In the genomic region with DNA sequence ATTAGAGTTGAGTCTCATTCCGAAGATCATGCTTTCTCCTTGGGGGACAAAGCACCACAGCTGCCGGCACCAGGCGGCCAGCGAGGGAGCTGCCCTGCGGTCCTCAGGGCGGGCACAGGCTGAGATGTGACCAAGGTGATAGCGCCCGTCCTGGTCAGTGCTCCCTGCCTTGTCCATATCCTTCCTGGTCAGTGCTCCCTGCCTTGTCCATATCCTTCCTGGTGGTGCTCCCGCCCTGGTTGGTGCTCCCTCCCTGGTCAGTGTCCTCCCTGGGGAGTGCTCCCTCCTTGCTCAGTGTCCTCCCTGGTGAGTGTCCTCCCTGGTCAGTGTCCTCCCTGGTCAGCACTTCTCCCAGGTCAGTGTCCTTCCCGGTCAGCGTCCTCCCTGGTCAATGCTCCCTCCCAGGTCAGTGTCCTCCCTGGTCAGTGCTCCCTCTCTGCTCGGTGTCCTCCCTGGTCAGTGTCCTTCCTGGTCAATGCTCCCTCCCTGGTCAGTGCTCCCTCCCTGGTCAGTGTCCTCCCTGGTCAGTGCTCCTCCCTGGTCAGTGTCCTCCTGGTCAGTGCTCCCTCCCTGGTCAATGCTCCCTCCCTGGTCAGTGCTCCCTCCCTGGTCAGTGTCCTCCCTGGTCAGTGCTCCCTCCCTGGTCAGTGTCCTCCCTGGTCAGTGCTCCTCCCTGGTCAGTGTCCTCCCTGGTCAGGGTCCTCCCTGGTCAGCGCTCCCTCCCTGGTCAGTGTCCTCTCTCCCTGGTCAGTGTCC, we compare ENCODE assay signal across 23 cellular contexts.
DNase-seq lines count a peak whose midpoint lies in the region; ATAC-seq, FAIRE-seq and TF ChIP-seq lines count a peak whose summit lies in the region.
"Had no signal": no experiment of that assay in that cellular context is flagged by ENCODE, and none has a peak within 500 bp of the region (broad histone marks: within the 10 kb centered on the region; RNA-seq: fewer than 3 reads in every experiment).

No MANE protein-coding gene starts in this region.

- ATAC-seq in GM12878 = no peak
- no peak for ATAC-seq in upper lobe of right lung
- ATAC-seq: T-cell had no signal

- H3K9ac ChIP-seq in GM12878 (ENCODE audit: control insufficient read depth, insufficient read depth, low read length) (no peak overlapping the region), mesenchymal stem cell (ENCODE audit: low read length) (no peak overlapping the region), colonic mucosa (ENCODE audit: low read depth in 2 of 2, low read length in 2 of 2) (no peak overlapping the region)

- no peak overlapping the region for H2BK15ac ChIP-seq in mesenchymal stem cell (ENCODE audit: low read depth, poor library complexity, severe bottlenecking)

- FAIRE-seq in GM12891 (lab: Jason Lieb, UNC) (peak; percentile 73), GM12878 (lab: Jason Lieb, UNC) (no peak)
- FAIRE-seq: A204.1, GM18507, H1 had no signal

- H3K4me2 ChIP-seq in GM12878 (ENCODE audit: control insufficient read depth, insufficient read depth) (no peak overlapping the region), mesenchymal stem cell (ENCODE audit: low read length, poor library complexity, severe bottlenecking) (no peak overlapping the region)

- intact Hi-C loops in GM12878 (cut with micrococcal nuclease; ENCODE audit: unreplicated experiment) (no loop called here), upper lobe of right lung (cut with DNase I) (no loop called here), colonic mucosa (cut with DNase I) (no loop called here)

- no peak overlapping the region for H3K14ac ChIP-seq in mesenchymal stem cell (ENCODE audit: low read length in 2 of 2)

- H3K4me1 ChIP-seq in GM12878 (ENCODE audit: control insufficient read depth, insufficient read depth, low read length) (no peaks in the 10 kb centered on the region), mesenchymal stem cell (ENCODE audit: control insufficient read depth, insufficient read depth, low read depth, low read length) (no peaks in the 10 kb centered on the region), upper lobe of right lung (no peaks in the 10 kb centered on the region), colonic mucosa (no peaks in the 10 kb centered on the region)
- H3K4me1 ChIP-seq: SJCRH30 had no signal

- no peak overlapping the region for H2BK5ac ChIP-seq in mesenchymal stem cell (ENCODE audit: low read depth, low read length, poor library complexity, severe bottlenecking)

- no peak for TF ChIP-seq POLR2A in GM12891 (IDR thresholded peaks at IDR 0.05; ENCODE audit: low read depth, low read length)
- no peak for TF ChIP-seq POLR2A in GM12878 (IDR thresholded peaks at IDR 0.05; ENCODE audit: low read depth, low read length)

- H4K20me1 ChIP-seq in GM12878 (ENCODE audit: control insufficient read depth, insufficient read depth) = no peaks in the 10 kb centered on the region

- H4K91ac ChIP-seq in mesenchymal stem cell (ENCODE audit: low read length) = peak overlapping the region; percentile 36

- no TSS peak for BruUV-seq in GM12878 (replicated peaks; lab: Mats Ljungman, UMichigan)

- H3K36me3 ChIP-seq in GM12878 (ENCODE audit: control insufficient read depth in 2 of 2, insufficient read depth in 2 of 2, low read length in 1 of 2) (no peaks in the 10 kb centered on the region), mesenchymal stem cell (ENCODE audit: control insufficient read depth in 1 of 2, insufficient read depth in 2 of 2, low read depth in 1 of 2, low read length in 2 of 2) (no peaks in the 10 kb centered on the region), upper lobe of right lung (no peaks in the 10 kb centered on the region), colonic mucosa (no peaks in the 10 kb centered on the region)
- H3K36me3 ChIP-seq: SJCRH30 had no signal

- WGBS in GM12878 (ENCODE audit: insufficient coverage, insufficient replicate concordance, low lambda C conversion rate, missing lambda C conversion rate) = 94% methylated on average over 12 of the region's 13 CpGs
- WGBS in mesenchymal stem cell = 93% methylated on average over 13 of the region's 13 CpGs

- no peak overlapping the region for H3K4ac ChIP-seq in mesenchymal stem cell (ENCODE audit: low read depth in 1 of 2, low read length in 2 of 2)

- H3K27me3 ChIP-seq in GM12878 (replicated peaks in 1 of 2; ENCODE audit: control insufficient read depth in 2 of 2, insufficient read depth in 2 of 2, low read length in 1 of 2) (no peaks in the 10 kb centered on the region), mesenchymal stem cell (ENCODE audit: control insufficient read depth in 1 of 2, insufficient read depth in 1 of 2, low read length in 2 of 2) (peaks cover 0 to 12% of the 10 kb centered on the region in 2 experiments), upper lobe of right lung (no peaks in the 10 kb centered on the region), colonic mucosa (no peaks in the 10 kb centered on the region)

- CTCF ChIA-PET in GM12878 (lab: Yijun Ruan, JAX) = no interaction called here

- no peaks in the 10 kb centered on the region for H3K79me1 ChIP-seq in mesenchymal stem cell (replicated peaks; ENCODE audit: low read length, poor library complexity, severe bottlenecking)

- H3K23ac ChIP-seq in mesenchymal stem cell (ENCODE audit: low read length in 2 of 2) = no peak overlapping the region

- in situ Hi-C loops in GM12878 (cut with MboI) = no loop called here

- H3K9me3 ChIP-seq in GM12878 (replicated peaks; ENCODE audit: control insufficient read depth, insufficient read depth, low read length) = no peaks in the 10 kb centered on the region
- H3K9me3 ChIP-seq in mesenchymal stem cell (ENCODE audit: control insufficient read depth, low read length) = no peaks in the 10 kb centered on the region
- H3K9me3 ChIP-seq in upper lobe of right lung = no peaks in the 10 kb centered on the region
- H3K9me3 ChIP-seq in colonic mucosa = no peaks in the 10 kb centered on the region
- H3K9me3 ChIP-seq: SJCRH30 had no signal

- H2BK12ac ChIP-seq in mesenchymal stem cell (ENCODE audit: low read length in 2 of 2) = no peak overlapping the region

- H3K4me3 ChIP-seq in GM12878 (no peak overlapping the region), mesenchymal stem cell (ENCODE audit: insufficient read depth in 1 of 2, low read depth in 1 of 2, low read length in 2 of 2) (no peak overlapping the region), upper lobe of right lung (no peak overlapping the region), colonic mucosa (no peak overlapping the region)
- H3K4me3 ChIP-seq: SJCRH30 had no signal

- SMC1A ChIA-PET in GM12878 (lab: Charles Lee; ENCODE audit: uncharacterized antibody, unreplicated experiment) = no interaction called here

- POLR2A ChIA-PET in GM12878 (lab: Charles Lee) = no interaction called here

- no peaks in the 10 kb centered on the region for H3K79me2 ChIP-seq in GM12878 (ENCODE audit: control insufficient read depth, insufficient read depth, low read length)

- no peak overlapping the region for H2AFZ ChIP-seq in GM12878 (ENCODE audit: control insufficient read depth, low read depth, low read length)
- H2AFZ ChIP-seq in mesenchymal stem cell (ENCODE audit: low read depth, low read length) = no peak overlapping the region

- no peak for TF ChIP-seq EP300 in GM12878 (IDR thresholded peaks at IDR 0.05; ENCODE audit: borderline replicate concordance in 1 of 2, control insufficient read depth in 1 of 2, low read depth in 2 of 2, low read length in 2 of 2)

- H3K27ac ChIP-seq in GM12878 (ENCODE audit: control insufficient read depth, insufficient read depth) = no peak overlapping the region
- H3K27ac ChIP-seq in mesenchymal stem cell (ENCODE audit: low read length, poor library complexity, severe bottlenecking) = no peak overlapping the region
- no peak overlapping the region for H3K27ac ChIP-seq in upper lobe of right lung
- no peak overlapping the region for H3K27ac ChIP-seq in colonic mucosa
- H3K27ac ChIP-seq: SJCRH30 had no signal

- H2AK5ac ChIP-seq in mesenchymal stem cell (ENCODE audit: low read length, severe bottlenecking) = no peak overlapping the region

- H3K18ac ChIP-seq in mesenchymal stem cell (ENCODE audit: low read depth in 1 of 2, low read length in 2 of 2) = no peak overlapping the region

- no peak for TF ChIP-seq CTCF in GM12878 (IDR thresholded peaks at IDR 0.05 in 2 of 3, conservative IDR thresholded peaks at IDR 0.05 in 1 of 3; ENCODE audit: control insufficient read depth in 2 of 3, extremely low read depth in 1 of 3, insufficient read depth in 1 of 3, low read depth in 3 of 3, low read length in 3 of 3)
- TF ChIP-seq CTCF in upper lobe of right lung (IDR thresholded peaks at IDR 0.05) = no peak
- no peak for TF ChIP-seq CTCF in colonic mucosa (IDR thresholded peaks at IDR 0.05)

- TF ChIP-seq RAD21 in GM12878 (IDR thresholded peaks at IDR 0.05; ENCODE audit: insufficient read depth, low read depth, low read length) = no peak

- RAD21 ChIA-PET in GM12878 (lab: Charles Lee; ENCODE audit: unreplicated experiment) = no interaction called here

- no peak overlapping the region for H2BK120ac ChIP-seq in mesenchymal stem cell (ENCODE audit: low read depth, low read length)

- DNase-seq in GM12891 (ENCODE audit: insufficient read length, low spot score) (no peak), GM12878 (ENCODE audit: low read depth, low spot score) (no peak), mesenchymal stem cell (no peak), upper lobe of right lung (peak; percentile 52), NAMALWA (ENCODE audit: low spot score) (no peak), occipital lobe (lab: John Stamatoyannopoulos, UW) (no peak), colonic mucosa (no peak)
- DNase-seq: CD4-positive, alpha-beta T cell; COR-L47; DMS 273 treated with DMSO at 0.1 percent for 48 hours; DND-41; MM.1S; NCI-H1092 treated with DMSO at 0.1 percent for 48 hours; NCI-H1436 treated with DMSO at 0.1 percent for 48 hours; NCI-H1930; NCI-H510A treated with DMSO at 0.1 percent for 48 hours; NCI-H748 treated with DMSO at 0.1 percent for 48 hours; NK-92 treated with Interleukin-12 subunit alpha and Interleukin-12 subunit beta, amount 100 ng/mL, for 24 hours; SJCRH30; T-cell had no signal

- H4K8ac ChIP-seq in mesenchymal stem cell (ENCODE audit: low read length) = no peak overlapping the region

TF ChIP-seq in GM12891, 5 proteins besides CTCF, POLR2A, EP300 and RAD21:
- TF ChIP-seq SPI1 (IDR thresholded peaks at IDR 0.05; ENCODE audit: low read depth, low read length) (no peak), TAF1 (IDR thresholded peaks at IDR 0.05; ENCODE audit: low read depth, low read length) (no peak), PAX5 (IDR thresholded peaks at IDR 0.05; ENCODE audit: insufficient read depth, low read length, severe bottlenecking) (no peak), POU2F2 (IDR thresholded peaks at IDR 0.05; ENCODE audit: low read depth, low read length) (no peak), POLR2AphosphoS5 (IDR thresholded peaks at IDR 0.05; ENCODE audit: low read depth, low read length) (no peak)
TF ChIP-seq in GM12891: peak in this region for 0.

TF ChIP-seq in GM12878, 131 proteins besides CTCF, POLR2A, EP300 and RAD21 (continues in another document):
- TF ChIP-seq JUNB (IDR thresholded peaks at IDR 0.05) = no peak
- TF ChIP-seq TCF12 (IDR thresholded peaks at IDR 0.05; ENCODE audit: low read depth, low read length) = no peak
- TF ChIP-seq ZNF622 (IDR thresholded peaks at IDR 0.05) = no peak
- TF ChIP-seq HDAC2 (IDR thresholded peaks at IDR 0.05) = 0 out of 2 replicates have a peak, but pooled peaks have one; percentile 3
- TF ChIP-seq FOXK2 (IDR thresholded peaks at IDR 0.05) = no peak
- TF ChIP-seq SMARCA5 (IDR thresholded peaks at IDR 0.05) = no peak
